8 cellular contexts compared by ENCODE assay signal in genomic region chr7:23347682-23348180, GRCh38. TPM values are rescaled to one million over a fixed set of nuclear protein-coding genes. Genes with fewer than 3 reads are reported as not detected.
DNase-seq lines count a peak whose midpoint lies in the region; ATAC-seq, FAIRE-seq and TF ChIP-seq lines count a peak whose summit lies in the region.

No MANE protein-coding gene starts in this region.

- DNase-seq in GM10248 (ENCODE audit: extremely low spot score) (peak; percentile 36), NCI-H2227 (lab: John Stamatoyannopoulos, UW; ENCODE audit: unreplicated experiment) (peak; percentile 33), bronchial epithelial cell (ENCODE audit: low read depth) (peak; percentile 94), pons (ENCODE audit: low spot score) (peak; percentile 22), lower lobe of right lung (no peak)

- H3K4me1 ChIP-seq in lower lobe of right lung: peaks cover 9% of the 10 kb centered on the region

- no peak for TF ChIP-seq CTCF in GM10248 (IDR thresholded peaks at IDR 0.05; ENCODE audit: control extremely low read depth, extremely low read depth, low read depth, missing control alignments)
- no peak for TF ChIP-seq CTCF in bronchial epithelial cell (IDR thresholded peaks at IDR 0.05; ENCODE audit: insufficient read depth, low read length, severe bottlenecking)
- TF ChIP-seq CTCF in lower lobe of right lung (IDR thresholded peaks at IDR 0.05): no peak

- H3K4me3 ChIP-seq in bronchial epithelial cell (ENCODE audit: low read depth, low read length) (no peak overlapping the region), lower lobe of right lung (no peak overlapping the region)

- H3K36me3 ChIP-seq in bronchial epithelial cell (ENCODE audit: control insufficient read depth, insufficient read depth, low read length) (no peaks in the 10 kb centered on the region), lower lobe of right lung (no peaks in the 10 kb centered on the region)

- no peak for FAIRE-seq in bronchial epithelial cell (lab: Jason Lieb, UNC)

- H3K27me3 ChIP-seq in bronchial epithelial cell (ENCODE audit: control insufficient read depth, insufficient read depth, low read length) (peaks cover under 1% of the 10 kb centered on the region), lower lobe of right lung (ENCODE audit: low read depth) (no peaks in the 10 kb centered on the region)

- ATAC-seq in lower lobe of right lung: no peak
- ATAC-seq in GM18870 (IDR thresholded peaks at IDR 0.05; ENCODE audit: unreplicated experiment): no peak
- no peak for ATAC-seq in GM21723 (IDR thresholded peaks at IDR 0.05; ENCODE audit: unreplicated experiment)
- ATAC-seq in GM21526 (IDR thresholded peaks at IDR 0.05; ENCODE audit: low FRiP score, unreplicated experiment): no peak

- CTCF ChIA-PET in GM10248 (lab: Yijun Ruan, JAX): interaction anchor here (1.0 to 6.5 kb wide), 7 partner anchors 8 to 75 kb away, joined by 3 to 32 read pairs (median 4); no protein-coding TSS in a partner anchor

- POLR2A ChIA-PET in GM10248 (lab: Yijun Ruan, JAX): no interaction called here

- no peaks in the 10 kb centered on the region for H3K9me3 ChIP-seq in lower lobe of right lung

- intact Hi-C loops in lower lobe of right lung (cut with DNase I): no loop called here

- H3K27ac ChIP-seq in lower lobe of right lung: no peak overlapping the region

RNA-seq across cellular contexts. Expression of gene MALSU1, which starts 48.6 kb away (rescaled TPM):
- total RNA-seq in bronchial epithelial cell (61.6 and 81.5 TPM in 2 replicates), lower lobe of right lung (41.4 TPM)
